ENCODE assay signal across 11 cellular contexts in genomic region chrX:120301960-120302359, GRCh38. TPM values are rescaled to one million over a fixed set of nuclear protein-coding genes. Genes with fewer than 3 reads are reported as not detected.
DNase-seq lines count a peak whose midpoint lies in the region; ATAC-seq and TF ChIP-seq lines count a peak whose summit lies in the region.
"Had no signal": no experiment of that assay in that cellular context is flagged by ENCODE, and none has a peak within 500 bp of the region (broad histone marks: within the 10 kb centered on the region; RNA-seq: fewer than 3 reads in every experiment).

No MANE protein-coding gene starts in this region.

- POLR2A ChIA-PET in T-cell (lab: Charles Lee) (no interaction called here), GM10248 (lab: Yijun Ruan, JAX) (no interaction called here)

- H3K27me3 Mint-ChIP-seq in activated naive CD8-positive, alpha-beta T cell treated with anti-CD3 and anti-CD28 coated beads for 36 hours: peaks cover 7% of the 10 kb centered on the region
- no peaks in the 10 kb centered on the region for H3K27me3 Mint-ChIP-seq in activated naive CD8-positive, alpha-beta T cell treated with anti-CD3 and anti-CD28 coated beads, Interleukin-2, amount 50 U/mL, for 24 hours
- H3K27me3 Mint-ChIP-seq in T-cell: peaks cover 0 to 20% of the 10 kb centered on the region in 2 donors

- CTCF ChIA-PET in T-cell (lab: Charles Lee) (interaction anchor here in 1 of 2 donors (1.5 kb wide), 1 partner anchor 51 kb away, joined by 4 read pairs; the partner anchor contains the start of gene ZBTB33), GM10248 (lab: Yijun Ruan, JAX) (interaction anchor here (0.8 kb wide), 1 partner anchor 37 kb away, joined by 3 read pairs; no protein-coding TSS in a partner anchor)

- TF ChIP-seq CTCF in GM10248 (IDR thresholded peaks at IDR 0.05; ENCODE audit: control extremely low read depth, extremely low read depth, low read depth, missing control alignments): no peak

- no peaks in the 10 kb centered on the region for H3K9me3 Mint-ChIP-seq in activated naive CD8-positive, alpha-beta T cell treated with anti-CD3 and anti-CD28 coated beads for 36 hours
- H3K9me3 Mint-ChIP-seq in activated naive CD8-positive, alpha-beta T cell treated with anti-CD3 and anti-CD28 coated beads, Interleukin-2, amount 50 U/mL, for 24 hours: no peaks in the 10 kb centered on the region
- no peaks in the 10 kb centered on the region for H3K9me3 Mint-ChIP-seq in T-cell

- H3K4me1 Mint-ChIP-seq in activated naive CD8-positive, alpha-beta T cell treated with anti-CD3 and anti-CD28 coated beads for 36 hours: peaks cover 17% of the 10 kb centered on the region
- peaks cover 21% of the 10 kb centered on the region for H3K4me1 Mint-ChIP-seq in activated naive CD8-positive, alpha-beta T cell treated with anti-CD3 and anti-CD28 coated beads, Interleukin-2, amount 50 U/mL, for 24 hours
- H3K4me1 Mint-ChIP-seq in T-cell: peaks cover 13 to 21% (median 17%) of the 10 kb centered on the region in 3 donors

- no peak overlapping the region for H3K4me3 Mint-ChIP-seq in activated naive CD8-positive, alpha-beta T cell treated with anti-CD3 and anti-CD28 coated beads for 36 hours
- no peak overlapping the region for H3K4me3 Mint-ChIP-seq in activated naive CD8-positive, alpha-beta T cell treated with anti-CD3 and anti-CD28 coated beads, Interleukin-2, amount 50 U/mL, for 24 hours
- H3K4me3 Mint-ChIP-seq in T-cell: peak overlapping the region in 2 of 3 donors; percentile 38 to 52

- H3K27ac Mint-ChIP-seq in activated naive CD8-positive, alpha-beta T cell treated with anti-CD3 and anti-CD28 coated beads for 36 hours: peak overlapping the region; percentile 6
- H3K27ac Mint-ChIP-seq in activated naive CD8-positive, alpha-beta T cell treated with anti-CD3 and anti-CD28 coated beads, Interleukin-2, amount 50 U/mL, for 24 hours: no peak overlapping the region
- peak overlapping the region; percentile 34 to 56 for H3K27ac Mint-ChIP-seq in T-cell

- H3K36me3 Mint-ChIP-seq in activated naive CD8-positive, alpha-beta T cell treated with anti-CD3 and anti-CD28 coated beads for 36 hours: no peaks in the 10 kb centered on the region
- H3K36me3 Mint-ChIP-seq in activated naive CD8-positive, alpha-beta T cell treated with anti-CD3 and anti-CD28 coated beads, Interleukin-2, amount 50 U/mL, for 24 hours (ENCODE audit: low read depth): no peaks in the 10 kb centered on the region
- H3K36me3 Mint-ChIP-seq in T-cell: no peaks in the 10 kb centered on the region

- no peak for DNase-seq in activated naive CD8-positive, alpha-beta T cell treated with anti-CD3 and anti-CD28 coated beads for 36 hours
- DNase-seq in activated naive CD8-positive, alpha-beta T cell treated with anti-CD3 and anti-CD28 coated beads, Interleukin-2, amount 50 U/mL, for 24 hours: no peak
- DNase-seq in T-cell (no peak), Ammon's horn (ENCODE audit: low spot score) (no peak), Right ventricle myocardium superior (no peak), GM10248 (ENCODE audit: extremely low spot score) (no peak)

- intact Hi-C loops in Right ventricle myocardium superior (cut with DNase I): no loop called here

- ATAC-seq in activated naive CD8-positive, alpha-beta T cell treated with anti-CD3 and anti-CD28 coated beads, Interleukin-2, amount 50 U/mL, for 24 hours: no peak
- ATAC-seq in HG03196 (IDR thresholded peaks at IDR 0.05; ENCODE audit: unreplicated experiment) (peak; percentile 9), T-cell (replicated peaks in 1 of 4) (no peak), Right ventricle myocardium superior (ENCODE audit: poor library complexity) (no peak), HG03039 (IDR thresholded peaks at IDR 0.05; ENCODE audit: unreplicated experiment) (no peak)
- ATAC-seq: Panc1 had no signal

RNA-seq across cellular contexts. Expression of gene TMEM255A, which starts 9.3 kb away (rescaled TPM):
- total RNA-seq in activated naive CD8-positive, alpha-beta T cell treated with anti-CD3 and anti-CD28 coated beads for 36 hours: not detected
- under 1 TPM in 2 of 5 donors, not detected in 3; 0.13 to 0.14 TPM for total RNA-seq in T-cell
- 1.1 TPM for total RNA-seq in Right ventricle myocardium superior
- total RNA-seq: HT1080 had no signal

RNA-seq across cellular contexts. Expression of gene ZBTB33, which starts 51.3 kb away (rescaled TPM):
- 10 to 100 TPM; 13.9 to 14.0 TPM for total RNA-seq in activated naive CD8-positive, alpha-beta T cell treated with anti-CD3 and anti-CD28 coated beads for 36 hours
- 10 to 100 TPM; 20.9 to 25.7 (median 22.1) TPM for total RNA-seq in T-cell
- total RNA-seq in Right ventricle myocardium superior: 6.6 TPM

RNA-seq across cellular contexts. Expression of gene ATP1B4, which starts 59.9 kb away (rescaled TPM):
- total RNA-seq in activated naive CD8-positive, alpha-beta T cell treated with anti-CD3 and anti-CD28 coated beads for 36 hours: not detected
- total RNA-seq in T-cell (not detected), Right ventricle myocardium superior (not detected)
- total RNA-seq: epithelial cell of proximal tubule, HT1080 had no signal

Comparison
In these comparisons a context has a peak if more than half of its experiments do, and no peak if none do; other contexts are left out.
1. H3K4me3 Mint-ChIP-seq: peak in T-cell (2 of 3); none in activated naive CD8-positive, alpha-beta T cell treated with anti-CD3 and anti-CD28 coated beads for 36 hours (single experiment) and activated naive CD8-positive, alpha-beta T cell treated with anti-CD3 and anti-CD28 coated beads, Interleukin-2, amount 50 U/mL, for 24 hours (single experiment).